Comparison of ENCODE assay signal across 17 cellular contexts in the genomic region with DNA sequence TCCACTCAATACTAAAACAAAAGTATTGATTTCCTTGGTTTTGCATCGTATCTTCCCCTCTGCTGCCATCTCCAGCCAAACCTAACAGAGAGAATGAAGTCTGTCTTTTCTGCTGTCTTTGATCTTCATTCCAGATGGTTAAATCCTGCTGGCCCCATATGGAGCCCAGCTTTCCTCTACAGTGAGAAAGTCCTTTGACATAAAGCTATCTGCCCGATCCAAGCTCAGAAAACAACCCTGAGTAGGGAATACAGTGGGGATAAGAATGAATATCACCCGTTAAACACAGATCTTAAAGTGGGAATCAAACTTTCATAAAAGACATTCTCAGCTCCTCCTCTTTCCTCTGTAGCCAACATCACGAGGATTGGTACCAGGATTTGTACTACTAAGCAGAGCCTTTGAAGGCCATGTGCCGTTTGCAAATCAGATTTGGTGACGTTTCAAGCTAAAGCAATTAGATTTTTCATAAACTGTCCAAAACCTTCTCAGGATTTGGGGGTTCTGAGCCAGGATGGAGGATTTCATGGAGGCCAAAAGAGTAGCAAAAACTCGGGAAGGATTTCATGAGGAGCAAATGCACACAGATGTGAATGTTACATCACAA.
"Had no signal": no experiment of that assay in that cellular context is flagged by ENCODE, and none has a peak within 500 bp of the region (broad histone marks: within the 10 kb centered on the region; RNA-seq: fewer than 3 reads in every experiment).

No MANE protein-coding gene starts in this region.

- H3K4me1 ChIP-seq: breast epithelium, pancreas had no signal

- H3K4me3 Mint-ChIP-seq: activated naive CD4-positive, alpha-beta T cell treated with anti-CD3 and anti-CD28 coated beads, Interleukin-2, amount 10 ng/mL, durations not matched to agents 7 days and 5 days; dendritic cell treated with granulocyte-macrophage colony-stimulating factor and Interleukin-4, amounts not matched to agents 40 ng/mL and 50 ng/mL, for 4 days; natural killer cell had no signal

- ATAC-seq: esophagus mucosa, natural killer cell had no signal

- H3K4me1 Mint-ChIP-seq: activated naive CD4-positive, alpha-beta T cell treated with anti-CD3 and anti-CD28 coated beads, Interleukin-2, amount 10 ng/mL, durations not matched to agents 7 days and 5 days; natural killer cell had no signal

- H3K4me3 ChIP-seq: breast epithelium, pancreas, thyroid gland had no signal

- H3K27ac ChIP-seq: breast epithelium, pancreas, thyroid gland had no signal

- H3K27ac Mint-ChIP-seq: activated naive CD4-positive, alpha-beta T cell treated with anti-CD3 and anti-CD28 coated beads, Interleukin-2, amount 10 ng/mL, durations not matched to agents 7 days and 5 days; dendritic cell treated with granulocyte-macrophage colony-stimulating factor and Interleukin-4, amounts not matched to agents 40 ng/mL and 50 ng/mL, for 4 days; natural killer cell had no signal

- H3K9me3 Mint-ChIP-seq: activated naive CD4-positive, alpha-beta T cell treated with anti-CD3 and anti-CD28 coated beads, Interleukin-2, amount 10 ng/mL, durations not matched to agents 7 days and 5 days; dendritic cell treated with granulocyte-macrophage colony-stimulating factor and Interleukin-4, amounts not matched to agents 40 ng/mL and 50 ng/mL, for 4 days; natural killer cell had no signal

- H3K36me3 ChIP-seq: breast epithelium, pancreas, thyroid gland had no signal

- H3K36me3 Mint-ChIP-seq: activated naive CD4-positive, alpha-beta T cell treated with anti-CD3 and anti-CD28 coated beads, Interleukin-2, amount 10 ng/mL, durations not matched to agents 7 days and 5 days; natural killer cell had no signal

- H3K27me3 ChIP-seq: breast epithelium, pancreas, thyroid gland had no signal

- H3K9me3 ChIP-seq: breast epithelium, pancreas, thyroid gland had no signal

- DNase-seq: activated CD4-positive, alpha-beta T cell treated with anti-CD3 and anti-CD28 coated beads, Interleukin-2, amount 50 U/mL, for 1 hour; activated CD4-positive, CD25-positive, alpha-beta regulatory T cell treated with anti-CD3 and anti-CD28 coated beads, Interleukin-2, amount 50 U/mL, for 72 hours; activated CD8-positive, alpha-beta memory T cell treated with anti-CD3 and anti-CD28 coated beads for 24 hours; activated CD8-positive, alpha-beta memory T cell treated with anti-CD3 and anti-CD28 coated beads, Interleukin-2, amount 50 U/mL, for 48 hours; activated effector memory CD4-positive, alpha-beta T cell treated with Interleukin-2 at 50 U/mL for 16 hours; activated naive CD4-positive, alpha-beta T cell treated with anti-CD3 and anti-CD28 coated beads, Interleukin-2, amount 10 ng/mL, durations not matched to agents 7 days and 5 days; activated T-cell treated with anti-CD3 and anti-CD28 coated beads, Interleukin-2, amount 50 U/mL, for 48 hours; effector CD8-positive, alpha-beta T cell; left ventricle myocardium superior; natural killer cell; stimulated activated CD4-positive, alpha-beta T cell treated with anti-CD3 and anti-CD28 coated beads, Interleukin-4, amount 100 ng/mL, for 4 hours; stimulated activated naive CD4-positive, alpha-beta T cell; thyroid gland had no signal
